In genomic region chr9:136808075-136808780, GRCh38 we compare ENCODE assay signal across 8 cellular contexts. TPM values are rescaled to one million over a fixed set of nuclear protein-coding genes. Genes with fewer than 3 reads are reported as not detected.
A peak's percentile ranks its signal among the peaks of the same experiment; 100 is the strongest.
DNase-seq lines count a peak whose midpoint lies in the region; ATAC-seq, FAIRE-seq and TF ChIP-seq lines count a peak whose summit lies in the region.

No MANE protein-coding gene starts in this region.

- no peaks in the 10 kb centered on the region for H3K27me3 ChIP-seq in DND-41 (ENCODE audit: insufficient read depth, low read length, poor library complexity)
- no peaks in the 10 kb centered on the region for H3K27me3 ChIP-seq in Loucy (ENCODE audit: insufficient read depth, low read length, poor library complexity, severe bottlenecking)
- H3K27me3 ChIP-seq in pancreas, result no peaks in the 10 kb centered on the region

- peaks cover 35% of the 10 kb centered on the region for H3K4me1 Mint-ChIP-seq in activated T-helper 1 cell treated with anti-CD3 and anti-CD28 coated beads, Interleukin-12 subunit alpha, Interleukin-12 subunit beta, Interleukin-2, Interleukin-4 antibody, amounts not matched to agents 30 ng/mL and 10 ng/mL and 1 ng/mL, durations not matched to agents 14 hours and 24 hours and 36 hours (ENCODE audit: low read depth)

- H3F3A ChIP-seq in Loucy (ENCODE audit: low read depth), result no peaks in the 10 kb centered on the region

- H3K4me2 ChIP-seq in DND-41 (ENCODE audit: insufficient read depth, low read length) (peak overlapping the region; percentile 81), Loucy (ENCODE audit: low read depth, low read length, poor library complexity, severe bottlenecking) (peak overlapping the region; percentile 91)

- H3K36me3 Mint-ChIP-seq in activated T-helper 1 cell treated with anti-CD3 and anti-CD28 coated beads, Interleukin-12 subunit alpha, Interleukin-12 subunit beta, Interleukin-2, Interleukin-4 antibody, amounts not matched to agents 30 ng/mL and 10 ng/mL and 1 ng/mL, durations not matched to agents 14 hours and 24 hours and 36 hours (ENCODE audit: low read depth), result peaks cover 26% of the 10 kb centered on the region

- H3K9ac ChIP-seq in DND-41 (ENCODE audit: low read depth, low read length) (peak overlapping the region; percentile 71), Loucy (ENCODE audit: low read depth, low read length, poor library complexity, severe bottlenecking) (peak overlapping the region; percentile 70)

- H3K9me3 ChIP-seq in DND-41 (ENCODE audit: insufficient read depth, low read length, severe bottlenecking), result no peaks in the 10 kb centered on the region
- H3K9me3 ChIP-seq in Loucy (ENCODE audit: insufficient read depth, low read depth, low read length), result no peaks in the 10 kb centered on the region
- no peaks in the 10 kb centered on the region for H3K9me3 ChIP-seq in pancreas

- H3K36me3 ChIP-seq in DND-41 (ENCODE audit: insufficient read depth, low read length) (peaks cover 38% of the 10 kb centered on the region), Loucy (ENCODE audit: insufficient read depth, low read length) (no peaks in the 10 kb centered on the region), pancreas (no peaks in the 10 kb centered on the region)

- 0% methylated on average over 56 to 93 of the region's 93 CpGs for WGBS in pancreas, 2 donors

- H3K27ac ChIP-seq in DND-41 (ENCODE audit: low read length) (peak overlapping the region; percentile 61), pancreas (peak overlapping the region; percentile 49 to 92 (median 56))

- peaks cover 24% of the 10 kb centered on the region; the same call in 1 of the 2 replicates for H4K20me1 ChIP-seq in DND-41 (ENCODE audit: insufficient read depth, low read length)
- peaks cover 41% of the 10 kb centered on the region for H4K20me1 ChIP-seq in Loucy (ENCODE audit: insufficient read depth, low read length, poor library complexity, severe bottlenecking)

- peak overlapping the region; percentile 83 to 84; a peak in 3 of 4 replicates for H3K4me3 ChIP-seq in DND-41 (ENCODE audit: low read depth in 1 of 2, low read length in 2 of 2)
- H3K4me3 ChIP-seq in Loucy (ENCODE audit: low read length, poor library complexity, severe bottlenecking), result peak overlapping the region; percentile 84
- H3K4me3 ChIP-seq in pancreas, result peak overlapping the region; percentile 86 to 94 (median 90)

- peak overlapping the region; percentile 77 for H2AFZ ChIP-seq in DND-41 (ENCODE audit: low read depth, low read length)
- peak overlapping the region; percentile 86 for H2AFZ ChIP-seq in Loucy (ENCODE audit: low read length)

- H3K27me3 Mint-ChIP-seq in activated T-helper 1 cell treated with anti-CD3 and anti-CD28 coated beads, Interleukin-12 subunit alpha, Interleukin-12 subunit beta, Interleukin-2, Interleukin-4 antibody, amounts not matched to agents 30 ng/mL and 10 ng/mL and 1 ng/mL, durations not matched to agents 14 hours and 24 hours and 36 hours (ENCODE audit: insufficient read depth), result peaks cover 4% of the 10 kb centered on the region

- TF ChIP-seq CTCF in DND-41 (IDR thresholded peaks at IDR 0.05; ENCODE audit: borderline replicate concordance, extremely low read depth, low read length, poor library complexity, severe bottlenecking) (peak; percentile 11), Loucy (conservative IDR thresholded peaks at IDR 0.05; ENCODE audit: low read length) (no peak; the same call in 1 of the 2 replicates), pancreas (IDR thresholded peaks at IDR 0.05) (no peak)

- no peaks in the 10 kb centered on the region for H3K9me3 Mint-ChIP-seq in activated T-helper 1 cell treated with anti-CD3 and anti-CD28 coated beads, Interleukin-12 subunit alpha, Interleukin-12 subunit beta, Interleukin-2, Interleukin-4 antibody, amounts not matched to agents 30 ng/mL and 10 ng/mL and 1 ng/mL, durations not matched to agents 14 hours and 24 hours and 36 hours

- intact Hi-C loops in activated T-helper 1 cell treated with anti-CD3 and anti-CD28 coated beads, Interleukin-12 subunit alpha, Interleukin-12 subunit beta, Interleukin-2, Interleukin-4 antibody, amounts not matched to agents 30 ng/mL and 10 ng/mL and 1 ng/mL, durations not matched to agents 14 hours and 24 hours and 36 hours (cut with micrococcal nuclease), result loop anchor here (10.0 kb wide), 2 partner anchors 563 to 647 kb away; partner anchors contain the start of genes NSMF and QSOX2
- intact Hi-C loops in pancreas (cut with DNase I), result no loop called here

- no peaks in the 10 kb centered on the region for H3K9me2 ChIP-seq in Loucy (replicated peaks; ENCODE audit: low read depth, low read length)

- peak overlapping the region; percentile 55 for H3K27ac Mint-ChIP-seq in activated T-helper 1 cell treated with anti-CD3 and anti-CD28 coated beads, Interleukin-12 subunit alpha, Interleukin-12 subunit beta, Interleukin-2, Interleukin-4 antibody, amounts not matched to agents 30 ng/mL and 10 ng/mL and 1 ng/mL, durations not matched to agents 14 hours and 24 hours and 36 hours

- H3K4me3 Mint-ChIP-seq in activated T-helper 1 cell treated with anti-CD3 and anti-CD28 coated beads, Interleukin-12 subunit alpha, Interleukin-12 subunit beta, Interleukin-2, Interleukin-4 antibody, amounts not matched to agents 30 ng/mL and 10 ng/mL and 1 ng/mL, durations not matched to agents 14 hours and 24 hours and 36 hours, result peak overlapping the region; percentile 83

- ATAC-seq in DND-41 (ENCODE audit: insufficient read depth, low read depth) (peak; percentile 56), GM21723 (IDR thresholded peaks at IDR 0.05; ENCODE audit: unreplicated experiment) (peak; percentile 30), pancreas (peak; percentile 14 to 45 (median 39))

- no peak for FAIRE-seq in pancreas (lab: Jason Lieb, UNC)

- H3K4me1 ChIP-seq in DND-41 (ENCODE audit: insufficient read depth, low read length) (peaks cover 37% of the 10 kb centered on the region), Loucy (ENCODE audit: insufficient read depth, low read length, poor library complexity, severe bottlenecking) (peaks cover 53% of the 10 kb centered on the region), pancreas (peaks cover 3 to 24% (median 8%) of the 10 kb centered on the region in 3 donors)

- H3K79me2 ChIP-seq in DND-41 (ENCODE audit: insufficient read depth, low read length) (peaks cover 61% of the 10 kb centered on the region), Loucy (ENCODE audit: insufficient read depth, low read length) (peaks cover 66% of the 10 kb centered on the region)

- peak; percentile 47 for DNase-seq in DND-41
- DNase-seq in activated T-helper 1 cell treated with anti-CD3 and anti-CD28 coated beads, Interleukin-12 subunit alpha, Interleukin-12 subunit beta, Interleukin-2, Interleukin-4 antibody, amounts not matched to agents 30 ng/mL and 10 ng/mL and 1 ng/mL, durations not matched to agents 14 hours and 24 hours and 36 hours (ENCODE audit: low spot score), result peak; percentile 33
- DNase-seq in germinal center (ENCODE audit: low spot score), result peak; percentile 54
- DNase-seq in pancreas, result peak in 4 of 6 donors; percentile 59 to 85 (median 72)
- DNase-seq in dedifferentiated amniotic fluid mesenchymal stem cell (ENCODE audit: extremely low spot score), result no peak
- no peak for DNase-seq in HPDE6-E6E7 (ENCODE audit: extremely low spot score)

RNA-seq across cellular contexts. Expression of gene RABL6, which starts 0.5 kb away (rescaled TPM):
- total RNA-seq in activated T-helper 1 cell treated with anti-CD3 and anti-CD28 coated beads, Interleukin-12 subunit alpha, Interleukin-12 subunit beta, Interleukin-2, Interleukin-4 antibody, amounts not matched to agents 30 ng/mL and 10 ng/mL and 1 ng/mL, durations not matched to agents 14 hours and 24 hours and 36 hours, result 109 and 114 TPM in 2 replicates
- total RNA-seq in pancreas, result 10 to 100 TPM; 50.7 to 76.5 (median 60.4) TPM
- 100 to 1,000 TPM in 1 of 2 donors, 10 to 100 TPM in 1; 98.0 to 119 TPM for polyA plus RNA-seq in pancreas

RNA-seq across cellular contexts. Expression of gene CCDC183, which starts 12.1 kb away (rescaled TPM):
- total RNA-seq in activated T-helper 1 cell treated with anti-CD3 and anti-CD28 coated beads, Interleukin-12 subunit alpha, Interleukin-12 subunit beta, Interleukin-2, Interleukin-4 antibody, amounts not matched to agents 30 ng/mL and 10 ng/mL and 1 ng/mL, durations not matched to agents 14 hours and 24 hours and 36 hours, result 0.52 TPM in 1 of 2 replicates, not detected in the other
- 1 to 10 TPM; 2.4 to 5.5 (median 2.9) TPM for total RNA-seq in pancreas
- 10 to 100 TPM in 1 of 2 donors, 1 to 10 TPM in 1; 9.2 to 10.7 TPM for polyA plus RNA-seq in pancreas

RNA-seq across cellular contexts. Expression of gene TMEM141, which starts 17.1 kb away (rescaled TPM):
- 37.2 and 39.0 TPM in 2 replicates for total RNA-seq in activated T-helper 1 cell treated with anti-CD3 and anti-CD28 coated beads, Interleukin-12 subunit alpha, Interleukin-12 subunit beta, Interleukin-2, Interleukin-4 antibody, amounts not matched to agents 30 ng/mL and 10 ng/mL and 1 ng/mL, durations not matched to agents 14 hours and 24 hours and 36 hours
- total RNA-seq in pancreas, result 10 to 100 TPM; 29.2 to 53.1 (median 34.2) TPM
- polyA plus RNA-seq in pancreas, result 100 to 1,000 TPM in 1 of 2 donors, 10 to 100 TPM in 1; 84.5 to 104 TPM

RNA-seq across cellular contexts. Expression of gene AJM1, which starts 34.0 kb away (rescaled TPM):
- total RNA-seq in activated T-helper 1 cell treated with anti-CD3 and anti-CD28 coated beads, Interleukin-12 subunit alpha, Interleukin-12 subunit beta, Interleukin-2, Interleukin-4 antibody, amounts not matched to agents 30 ng/mL and 10 ng/mL and 1 ng/mL, durations not matched to agents 14 hours and 24 hours and 36 hours, result 5.1 and 5.8 TPM in 2 replicates
- total RNA-seq in pancreas, result 1 to 10 TPM; 2.9 to 5.5 (median 4.2) TPM
- polyA plus RNA-seq in pancreas, result 10 to 100 TPM in 1 of 2 donors, 1 to 10 TPM in 1; 9.0 to 11.7 TPM

RNA-seq across cellular contexts. Expression of gene PHPT1, which starts 41.0 kb away (rescaled TPM):
- total RNA-seq in activated T-helper 1 cell treated with anti-CD3 and anti-CD28 coated beads, Interleukin-12 subunit alpha, Interleukin-12 subunit beta, Interleukin-2, Interleukin-4 antibody, amounts not matched to agents 30 ng/mL and 10 ng/mL and 1 ng/mL, durations not matched to agents 14 hours and 24 hours and 36 hours, result 134 and 139 TPM in 2 replicates
- total RNA-seq in pancreas, result 10 to 100 TPM; 75.2 to 95.5 (median 79.0) TPM
- 100 to 1,000 TPM; 180 to 189 TPM for polyA plus RNA-seq in pancreas

Comparison
In these comparisons a context has a peak if more than half of its experiments do, and no peak if none do; other contexts are left out.
1. DNase-seq: peak in DND-41 (single experiment), activated T-helper 1 cell treated with anti-CD3 and anti-CD28 coated beads, Interleukin-12 subunit alpha, Interleukin-12 subunit beta, Interleukin-2, Interleukin-4 antibody, amounts not matched to agents 30 ng/mL and 10 ng/mL and 1 ng/mL, durations not matched to agents 14 hours and 24 hours and 36 hours (single experiment), germinal center (single experiment) and pancreas (4 of 6); none in dedifferentiated amniotic fluid mesenchymal stem cell (single experiment) and HPDE6-E6E7 (single experiment).
2. Peak in every context shown above with its lines, with median percentiles within 50 percentile points of each other: ATAC-seq and H3K4me3 ChIP-seq.